In genomic region chr15:83472151-83472550, GRCh38 we compare ENCODE assay signal across 18 cellular contexts. TPM values are rescaled to one million over a fixed set of nuclear protein-coding genes. Genes with fewer than 3 reads are reported as not detected.
DNase-seq lines count a peak whose midpoint lies in the region; ATAC-seq and TF ChIP-seq lines count a peak whose summit lies in the region.
"Had no signal": no experiment of that assay in that cellular context is flagged by ENCODE, and none has a peak within 500 bp of the region (broad histone marks: within the 10 kb centered on the region; RNA-seq: fewer than 3 reads in every experiment).

No MANE protein-coding gene starts in this region.

- intact Hi-C loops in activated CD4-positive, alpha-beta T cell treated with anti-CD3 and anti-CD28 coated beads, Interleukin-2, amount 10 ng/mL, durations not matched to agents 24 days and 14 days (cut with micrococcal nuclease) = no loop called here

- no peak for ATAC-seq in GM18505 (IDR thresholded peaks at IDR 0.05; ENCODE audit: unreplicated experiment)
- ATAC-seq: A549, GM12878 had no signal

- H3K27me3 ChIP-seq in layer of hippocampus (ENCODE audit: control insufficient read depth, insufficient read depth, low read length) = no peaks in the 10 kb centered on the region

- H3K27ac ChIP-seq in layer of hippocampus (ENCODE audit: low read depth, low read length) = peak overlapping the region; percentile 81
- peak overlapping the region; percentile 80 for H3K27ac ChIP-seq in substantia nigra (ENCODE audit: low read depth, low read length, poor library complexity, severe bottlenecking)
- H3K27ac ChIP-seq: 22Rv1, A549, C4-2B, GM23248 had no signal

- no peak overlapping the region for H3K4me3 Mint-ChIP-seq in activated CD4-positive, alpha-beta T cell treated with anti-CD3 and anti-CD28 coated beads, Interleukin-2, amount 10 ng/mL, durations not matched to agents 24 days and 14 days
- H3K4me3 Mint-ChIP-seq: CD4-positive, alpha-beta T cell had no signal

- no peaks in the 10 kb centered on the region for H3K27me3 Mint-ChIP-seq in activated CD4-positive, alpha-beta T cell treated with anti-CD3 and anti-CD28 coated beads, Interleukin-2, amount 10 ng/mL, durations not matched to agents 24 days and 14 days

- H3K9me3 Mint-ChIP-seq in activated CD4-positive, alpha-beta T cell treated with anti-CD3 and anti-CD28 coated beads, Interleukin-2, amount 10 ng/mL, durations not matched to agents 24 days and 14 days = no peaks in the 10 kb centered on the region
- H3K9me3 Mint-ChIP-seq: CD4-positive, alpha-beta T cell had no signal

- peak; percentile 17 for DNase-seq in activated CD4-positive, alpha-beta T cell treated with anti-CD3 and anti-CD28 coated beads, Interleukin-2, amount 10 ng/mL, durations not matched to agents 24 days and 14 days
- no peak for DNase-seq in activated CD4-positive, alpha-beta T cell treated with anti-CD3 and anti-CD28 coated beads, Interleukin-2, amount 50 U/mL, for 1 hour
- DNase-seq in substantia nigra (lab: John Stamatoyannopoulos, UW) = peak in 1 of 49 donors; percentile 17
- no peak for DNase-seq in RKO (ENCODE audit: low spot score)
- no peak for DNase-seq in DMS153 (lab: John Stamatoyannopoulos, UW)
- DNase-seq: AML-193; Caco-2; CD4-positive, alpha-beta T cell; DMS79; GF-D8; GM23248 had no signal

- H3K27ac Mint-ChIP-seq in activated CD4-positive, alpha-beta T cell treated with anti-CD3 and anti-CD28 coated beads, Interleukin-2, amount 10 ng/mL, durations not matched to agents 24 days and 14 days = no peak overlapping the region
- H3K27ac Mint-ChIP-seq: CD4-positive, alpha-beta T cell had no signal

- H3K36me3 Mint-ChIP-seq in activated CD4-positive, alpha-beta T cell treated with anti-CD3 and anti-CD28 coated beads, Interleukin-2, amount 10 ng/mL, durations not matched to agents 24 days and 14 days (ENCODE audit: low read depth) = no peaks in the 10 kb centered on the region

- TF ChIP-seq POLR2A in GM18505 (IDR thresholded peaks at IDR 0.05; ENCODE audit: borderline replicate concordance, extremely low read depth, insufficient read depth, insufficient read length) = no peak

- no peaks in the 10 kb centered on the region for H3K4me1 Mint-ChIP-seq in activated CD4-positive, alpha-beta T cell treated with anti-CD3 and anti-CD28 coated beads, Interleukin-2, amount 10 ng/mL, durations not matched to agents 24 days and 14 days

RNA-seq across cellular contexts. Expression of gene SH3GL3, which starts 25.0 kb away (rescaled TPM):
- total RNA-seq in activated CD4-positive, alpha-beta T cell treated with anti-CD3 and anti-CD28 coated beads, Interleukin-2, amount 10 ng/mL, durations not matched to agents 24 days and 14 days = not detected in 2 replicates
- total RNA-seq: Caco-2; CD4-positive, alpha-beta T cell; GM12878; GM23248; HT-29 had no signal
